Comparison of ENCODE assay signal across 8 cellular contexts in genomic region chr2:241686649-241687425, GRCh38. TPM values are rescaled to one million over a fixed set of nuclear protein-coding genes. Genes with fewer than 3 reads are reported as not detected.
DNase-seq lines count a peak whose midpoint lies in the region; ATAC-seq and TF ChIP-seq lines count a peak whose summit lies in the region.

Gene DTYMK, minus strand, starts transcription at chr2:241686815. Its CDS starts 32 bp downstream, at chr2:241686783.

- CTCF ChIA-PET in CD8-positive, alpha-beta T cell (lab: Charles Lee) = interaction anchor here (5.4 kb wide), 1 partner anchor 14 kb away, joined by 32 read pairs; the partner anchor contains the start of gene ING5

- peak within 1 kb of the TSS; percentile 91 for H3K27ac Mint-ChIP-seq in CD8-positive, alpha-beta T cell

- H3K9me3 ChIP-seq in CD8-positive, alpha-beta T cell (ENCODE audit: low read length) = no peaks in the 10 kb centered on the region
- H3K9me3 ChIP-seq in ectodermal cell (ENCODE audit: control insufficient read depth, low read length) (no peaks in the 10 kb centered on the region), lung (ENCODE audit: control insufficient read depth in 2 of 2, insufficient read depth in 1 of 2, low read length in 1 of 2) (no peaks in the 10 kb centered on the region)

- H3K4me3 ChIP-seq in CD8-positive, alpha-beta T cell (ENCODE audit: low read depth, low read length) = peak within 1 kb of the TSS; percentile 98
- H3K4me3 ChIP-seq in ectodermal cell (ENCODE audit: insufficient read depth, low read depth, low read length) (peak within 1 kb of the TSS; percentile 87), lung (peak within 1 kb of the TSS; percentile 99)

- DNase-seq in CD8-positive, alpha-beta T cell = peak; percentile 89 to 98 (median 94)
- DNase-seq in HS-5 (ENCODE audit: low read depth) (peak; percentile 79), NK-92 (lab: John Stamatoyannopoulos, UW; ENCODE audit: unreplicated experiment) (peak; percentile 62), lung (ENCODE audit: low spot score) (peak; percentile 96)
- peak; percentile 80 to 95 for DNase-seq in activated CD8-positive, alpha-beta memory T cell treated with anti-CD3 and anti-CD28 coated beads for 1 hour (ENCODE audit: extremely low read depth in 1 of 2, low read depth in 1 of 2)
- DNase-seq in stimulated activated CD4-positive, alpha-beta T cell treated with anti-CD3 and anti-CD28 coated beads, TNF-alpha, amount 100 ng/mL, for 4 hours (ENCODE audit: low read depth in 3 of 3) = peak; percentile 87 to 88 (median 88)

- peaks cover 21% of the 10 kb centered on the region for H3K4me1 ChIP-seq in CD8-positive, alpha-beta T cell (ENCODE audit: insufficient read depth, low read length)
- peaks cover 7% of the 10 kb centered on the region for H3K4me1 ChIP-seq in ectodermal cell (ENCODE audit: control insufficient read depth, insufficient read depth, low read length)
- peaks cover 9 to 10% of the 10 kb centered on the region in 2 donors for H3K4me1 ChIP-seq in lung (ENCODE audit: control insufficient read depth in 2 of 2, insufficient read depth in 2 of 2, low read length in 2 of 2)

- POLR2A ChIA-PET in CD8-positive, alpha-beta T cell (lab: Charles Lee) = interaction anchor here (0.6 to 7.1 kb wide), 10 partner anchors 8 to 859 kb away, joined by 3 to 70 read pairs (median 4); partner anchors contain the start of genes ATG4B, D2HGDH, ING5 and THAP4

- H3K4me3 Mint-ChIP-seq in CD8-positive, alpha-beta T cell = peak within 1 kb of the TSS; percentile 90

- intact Hi-C loops in CD8-positive, alpha-beta T cell (cut with DNase I, micrococcal nuclease) = loop anchor here (1.0 to 5.0 kb wide), 12 partner anchors 14 to 371 kb away; partner anchors contain the start of genes ATG4B (in 2 of the 2), D2HGDH (in 2 of the 2), STK25 (in 2 of the 2) and THAP4 (in 2 of the 2)

- H3K4me1 Mint-ChIP-seq in CD8-positive, alpha-beta T cell (ENCODE audit: low read depth) = peaks cover 24% of the 10 kb centered on the region

- H3K36me3 Mint-ChIP-seq in CD8-positive, alpha-beta T cell = peaks cover 39% of the 10 kb centered on the region

- no peaks in the 10 kb centered on the region for H3K9me3 Mint-ChIP-seq in CD8-positive, alpha-beta T cell

- peak; percentile 95 for ATAC-seq in CD8-positive, alpha-beta T cell
- ATAC-seq in GM19467 (IDR thresholded peaks at IDR 0.05; ENCODE audit: unreplicated experiment) = peak; percentile 92
- peak; percentile 98 for ATAC-seq in lung (ENCODE audit: insufficient read depth, low FRiP score)

- peaks cover 8% of the 10 kb centered on the region for H3K36me3 ChIP-seq in CD8-positive, alpha-beta T cell (ENCODE audit: insufficient read depth, low read length)
- peaks cover 12% of the 10 kb centered on the region for H3K36me3 ChIP-seq in ectodermal cell (ENCODE audit: control insufficient read depth, insufficient read depth, low read length)
- H3K36me3 ChIP-seq in lung (ENCODE audit: control insufficient read depth in 2 of 2, insufficient read depth in 2 of 2, low read length in 2 of 2) = peaks cover 0 to 15% of the 10 kb centered on the region in 2 donors

- H3K27me3 Mint-ChIP-seq in CD8-positive, alpha-beta T cell (ENCODE audit: low read depth) = no peaks in the 10 kb centered on the region

- no peak for TF ChIP-seq CTCF in CD8-positive, alpha-beta T cell (IDR thresholded peaks at IDR 0.05)
- TF ChIP-seq CTCF in lung (IDR thresholded peaks at IDR 0.05; ENCODE audit: control extremely low read depth, extremely low read depth) = no peak

- H3K27ac ChIP-seq in CD8-positive, alpha-beta T cell (ENCODE audit: low read depth, low read length) = peak within 1 kb of the TSS; percentile 81
- H3K27ac ChIP-seq in ectodermal cell (ENCODE audit: insufficient read depth, low read depth, low read length, poor library complexity, severe bottlenecking) (peak within 1 kb of the TSS; percentile 64), lung (ENCODE audit: low read depth in 1 of 2, low read length in 1 of 2) (peak within 1 kb of the TSS; percentile 93 to 98)

- H3K27me3 ChIP-seq in CD8-positive, alpha-beta T cell (ENCODE audit: insufficient read depth, low read length) = no peaks in the 10 kb centered on the region
- H3K27me3 ChIP-seq in ectodermal cell (ENCODE audit: control insufficient read depth, insufficient read depth, low read length, poor library complexity, severe bottlenecking) (no peaks in the 10 kb centered on the region), lung (ENCODE audit: control insufficient read depth, insufficient read depth) (no peaks in the 10 kb centered on the region)

- WGBS in ectodermal cell, 2 experiments = 0% methylated on average over 102 of the region's 102 CpGs
- WGBS in lung, 2 donors = 0% methylated on average over 81 to 102 of the region's 102 CpGs

RNA-seq across cellular contexts. Expression of gene DTYMK, which starts in this region (rescaled TPM):
- 1 to 10 TPM; 3.7 to 6.0 TPM for total RNA-seq in CD8-positive, alpha-beta T cell
- polyA plus RNA-seq in ectodermal cell (2013, experiment 1 of 4) = 87.3 TPM
- polyA plus RNA-seq in ectodermal cell (2013, experiment 2 of 4) = 87.3 TPM
- 77.8 TPM for polyA plus RNA-seq in ectodermal cell (2013, experiment 3 of 4)
- polyA plus RNA-seq in ectodermal cell (2013, experiment 4 of 4) = 76.4 TPM
- total RNA-seq in lung = 10 to 100 TPM; 17.4 to 24.3 TPM
- 10 to 100 TPM; 15.6 to 21.9 TPM for polyA plus RNA-seq in lung

Comparison
In these comparisons a context has a peak if more than half of its experiments do, and no peak if none do; other contexts are left out.
1. Peak in every context shown above with its lines: DNase-seq, ATAC-seq, H3K4me3 ChIP-seq and H3K27ac ChIP-seq.